Comparison of ENCODE assay signal across 22 cellular contexts in genomic region chr5:176521699-176522263, GRCh38. TPM values are rescaled to one million over a fixed set of nuclear protein-coding genes. Genes with fewer than 3 reads are reported as not detected.
"Had no signal": no experiment of that assay in that cellular context is flagged by ENCODE, and none has a peak within 500 bp of the region (broad histone marks: within the 10 kb centered on the region; RNA-seq: fewer than 3 reads in every experiment).

No MANE protein-coding gene starts in this region.

- H3K9me3 Mint-ChIP-seq: activated naive CD4-positive, alpha-beta T cell treated with anti-CD3 and anti-CD28 coated beads, Interleukin-2, amount 10 ng/mL, durations not matched to agents 7 days and 5 days; central memory CD8-positive, alpha-beta T cell; natural killer cell treated with Interleukin-12 subunit alpha and Interleukin-12 subunit beta and Interleukin-15 and Interleukin-18, amount 100 ng/mL, for 72 hours had no signal

- H3K27ac ChIP-seq: esophagus muscularis mucosa, gastrocnemius medialis, neutrophil, ovary, psoas muscle, right atrium auricular region, upper lobe of left lung had no signal

- DNase-seq: activated CD4-positive, alpha-beta T cell treated with anti-CD3 and anti-CD28 coated beads for 4 hours; activated CD4-positive, alpha-beta T cell treated with anti-CD3 and anti-CD28 coated beads, Interleukin-2, amount 50 U/mL, for 48 hours; activated CD4-positive, CD25-positive, alpha-beta regulatory T cell; activated CD8-positive, alpha-beta memory T cell treated with anti-CD3 and anti-CD28 coated beads, Interleukin-2, amount 50 U/mL, for 48 hours; activated effector memory CD4-positive, alpha-beta T cell treated with Interleukin-2 at 50 U/mL for 16 hours; activated naive CD4-positive, alpha-beta T cell treated with anti-CD3 and anti-CD28 coated beads, Interleukin-2, amount 10 ng/mL, durations not matched to agents 7 days and 5 days; activated T-cell treated with anti-CD3 and anti-CD28 coated beads, Interleukin-2, amount 50 U/mL, for 48 hours; effector memory CD4-positive, alpha-beta T cell; gastrocnemius medialis; left cardiac atrium; ovary; psoas muscle; stimulated activated CD4-positive, alpha-beta T cell treated with anti-CD3 and anti-CD28 coated beads, Interleukin-4, amount 100 ng/mL, for 4 hours; stimulated activated naive CD8-positive, alpha-beta T cell treated with anti-CD3 and anti-CD28 coated beads, Interleukin-15, Interleukin-2, amounts not matched to agents 100 U/mL and 50 U/mL, for 24 hours; T-helper 17 cell; upper lobe of left lung had no signal

- H3K4me1 ChIP-seq: esophagus muscularis mucosa, gastrocnemius medialis, psoas muscle, right atrium auricular region, upper lobe of left lung had no signal

- H3K27me3 ChIP-seq: esophagus muscularis mucosa, gastrocnemius medialis, neutrophil, ovary, right atrium auricular region, upper lobe of left lung had no signal

- H3K27ac Mint-ChIP-seq: activated naive CD4-positive, alpha-beta T cell treated with anti-CD3 and anti-CD28 coated beads, Interleukin-2, amount 10 ng/mL, durations not matched to agents 7 days and 5 days; natural killer cell treated with Interleukin-12 subunit alpha and Interleukin-12 subunit beta and Interleukin-15 and Interleukin-18, amount 100 ng/mL, for 72 hours had no signal

- H3K4me3 Mint-ChIP-seq: activated naive CD4-positive, alpha-beta T cell treated with anti-CD3 and anti-CD28 coated beads, Interleukin-2, amount 10 ng/mL, durations not matched to agents 7 days and 5 days; central memory CD8-positive, alpha-beta T cell; natural killer cell treated with Interleukin-12 subunit alpha and Interleukin-12 subunit beta and Interleukin-15 and Interleukin-18, amount 100 ng/mL, for 72 hours; T-helper 17 cell had no signal

- H3K36me3 ChIP-seq: gastrocnemius medialis, ovary, right atrium auricular region, upper lobe of left lung had no signal

- H3K9me3 ChIP-seq: esophagus muscularis mucosa, gastrocnemius medialis, neutrophil, ovary, psoas muscle, right atrium auricular region, upper lobe of left lung had no signal

- H3K27me3 Mint-ChIP-seq: central memory CD8-positive, alpha-beta T cell; natural killer cell treated with Interleukin-12 subunit alpha and Interleukin-12 subunit beta and Interleukin-15 and Interleukin-18, amount 100 ng/mL, for 72 hours; T-helper 17 cell had no signal

- H3K36me3 Mint-ChIP-seq: natural killer cell treated with Interleukin-12 subunit alpha and Interleukin-12 subunit beta and Interleukin-15 and Interleukin-18, amount 100 ng/mL, for 72 hours had no signal

- H3K4me3 ChIP-seq: esophagus muscularis mucosa, gastrocnemius medialis, ovary, psoas muscle, right atrium auricular region, upper lobe of left lung had no signal

- ATAC-seq: gastrocnemius medialis; left cardiac atrium; psoas muscle; stimulated activated naive CD8-positive, alpha-beta T cell treated with anti-CD3 and anti-CD28 coated beads, Interleukin-15, Interleukin-2, amounts not matched to agents 100 U/mL and 50 U/mL, for 24 hours; T-helper 17 cell had no signal

RNA-seq across cellular contexts. Expression of gene CDHR2, which starts 27.4 kb away (rescaled TPM):
- total RNA-seq: endothelial cell of umbilical vein had no signal
- polyA plus RNA-seq: endothelial cell of umbilical vein had no signal
